9 cellular contexts compared by ENCODE assay signal in genomic region chr10:6140141-6140841, GRCh38. TPM values are rescaled to one million over a fixed set of nuclear protein-coding genes. Genes with fewer than 3 reads are reported as not detected.
DNase-seq lines count a peak whose midpoint lies in the region; ATAC-seq, FAIRE-seq and TF ChIP-seq lines count a peak whose summit lies in the region.
"Had no signal": no experiment of that assay in that cellular context is flagged by ENCODE, and none has a peak within 500 bp of the region (broad histone marks: within the 10 kb centered on the region; RNA-seq: fewer than 3 reads in every experiment).

No MANE protein-coding gene starts in this region.

- H3K9ac ChIP-seq in kidney (ENCODE audit: low read length in 2 of 2) = no peak overlapping the region

- no peak for ATAC-seq in activated B cell treated with CpG ODN at 0.5 μM for 24 hours (ENCODE audit: low read depth)

- H3K9me3 ChIP-seq in kidney (ENCODE audit: control insufficient read depth in 1 of 2, low read length in 2 of 2) = no peaks in the 10 kb centered on the region
- no peaks in the 10 kb centered on the region for H3K9me3 ChIP-seq in vagina
- H3K9me3 ChIP-seq: Caco-2 had no signal

- H3K27me3 ChIP-seq in vagina = no peaks in the 10 kb centered on the region

- H3K27me3 Mint-ChIP-seq in activated B cell treated with CpG ODN at 0.5 μM for 24 hours (peaks cover 6% of the 10 kb centered on the region), mesothelial cell of epicardium (ENCODE audit: low read depth) (peaks cover 66% of the 10 kb centered on the region)

- CTCF ChIA-PET in activated B cell treated with CpG ODN at 0.5 μM for 24 hours (lab: Charles Lee) = no interaction called here

- TF ChIP-seq CTCF in activated B cell treated with CpG ODN at 0.5 μM for 24 hours (IDR thresholded peaks at IDR 0.05) (no peak), kidney (IDR thresholded peaks at IDR 0.05; ENCODE audit: borderline replicate concordance, extremely low read depth, insufficient read depth) (no peak), vagina (IDR thresholded peaks at IDR 0.05) (no peak), mesothelial cell of epicardium (IDR thresholded peaks at IDR 0.05; ENCODE audit: unreplicated experiment) (no peak)

- H3K9me3 Mint-ChIP-seq in activated B cell treated with CpG ODN at 0.5 μM for 24 hours (no peaks in the 10 kb centered on the region), mesothelial cell of epicardium (no peaks in the 10 kb centered on the region)

- H3K27ac Mint-ChIP-seq in activated B cell treated with CpG ODN at 0.5 μM for 24 hours (no peak overlapping the region), mesothelial cell of epicardium (no peak overlapping the region)

- DNase-seq in stimulated activated CD4-positive, alpha-beta T cell treated with anti-CD3 and anti-CD28 coated beads, Interleukin-4, amount 100 ng/mL, for 24 hours = peak; percentile 43
- DNase-seq in stimulated activated CD4-positive, alpha-beta T cell treated with anti-CD3 and anti-CD28 coated beads, Interleukin-4, amount 100 ng/mL, for 1 hour = no peak
- no peak for DNase-seq in activated B cell treated with CpG ODN at 0.5 μM for 24 hours
- peak; percentile 78 for DNase-seq in kidney
- DNase-seq in vagina (ENCODE audit: extremely low spot score in 2 of 2) = no peak
- DNase-seq in NCI-H2171 (lab: John Stamatoyannopoulos, UW) = no peak
- DNase-seq in NCI-H526 (lab: John Stamatoyannopoulos, UW) = no peak
- DNase-seq in mesothelial cell of epicardium (ENCODE audit: low spot score in 2 of 2, unreplicated experiment in 2 of 2) = no peak
- DNase-seq: Caco-2 had no signal

- TF ChIP-seq POLR2A in vagina (IDR thresholded peaks at IDR 0.05) = no peak

- no peaks in the 10 kb centered on the region for H3K4me1 ChIP-seq in kidney (ENCODE audit: control insufficient read depth in 1 of 2, insufficient read depth in 1 of 2, low read depth in 1 of 2, low read length in 2 of 2)
- peaks cover 42% of the 10 kb centered on the region for H3K4me1 ChIP-seq in vagina

- H3K27ac ChIP-seq in kidney (ENCODE audit: low read depth in 2 of 2, low read length in 2 of 2) (no peak overlapping the region), vagina (peak overlapping the region; percentile 66)

- no peak for FAIRE-seq in kidney (lab: Jason Lieb, UNC)

- H3K4me3 ChIP-seq in kidney (ENCODE audit: low read length in 2 of 2) (no peak overlapping the region), vagina (peak overlapping the region in 1 of 2 donors; percentile 32)

- H3K36me3 Mint-ChIP-seq in activated B cell treated with CpG ODN at 0.5 μM for 24 hours (ENCODE audit: low read depth) (no peaks in the 10 kb centered on the region), mesothelial cell of epicardium (no peaks in the 10 kb centered on the region)

- POLR2A ChIA-PET in activated B cell treated with CpG ODN at 0.5 μM for 24 hours (lab: Charles Lee) = interaction anchor here (0.7 to 0.9 kb wide), 2 partner anchors 23 to 63 kb away, joined by 3 to 4 read pairs; partner anchors contain the start of gene PFKFB3

- H3K36me3 ChIP-seq in kidney (ENCODE audit: control insufficient read depth in 1 of 2, insufficient read depth in 2 of 2, low read length in 2 of 2) (no peaks in the 10 kb centered on the region), vagina (no peaks in the 10 kb centered on the region)

- intact Hi-C loops in activated B cell treated with CpG ODN at 0.5 μM for 24 hours (cut with micrococcal nuclease) (loop anchor here (10.0 kb wide), 1 partner anchor 1275 kb away; the partner anchor contains the start of gene SFMBT2), kidney (cut with DNase I) (no loop called here), vagina (cut with DNase I) (loop anchor here (5.0 kb wide), 1 partner anchor 62 kb away; the partner anchor contains the start of gene PFKFB3)

- H3K4me1 Mint-ChIP-seq in activated B cell treated with CpG ODN at 0.5 μM for 24 hours (peaks cover 44% of the 10 kb centered on the region), mesothelial cell of epicardium (peaks cover 6% of the 10 kb centered on the region)

- H3K4me3 Mint-ChIP-seq in activated B cell treated with CpG ODN at 0.5 μM for 24 hours = peak overlapping the region; percentile 71
- no peak overlapping the region for H3K4me3 Mint-ChIP-seq in mesothelial cell of epicardium

RNA-seq across cellular contexts. Expression of gene RBM17, which starts 51.5 kb away (rescaled TPM):
- total RNA-seq in activated B cell treated with CpG ODN at 0.5 μM for 24 hours (207 and 209 TPM in 2 replicates), kidney (91.9 TPM), vagina (50.6 TPM), mesothelial cell of epicardium (108 to 115 TPM (median 112 TPM) in 3 replicates)
- 46.4 TPM for polyA plus RNA-seq in kidney (ENCODE audit: insufficient read depth, low read depth, low replicate concordance)

Comparison
In these comparisons a context has a peak if more than half of its experiments do, and no peak if none do; other contexts are left out.
1. DNase-seq: peak in stimulated activated CD4-positive, alpha-beta T cell treated with anti-CD3 and anti-CD28 coated beads, Interleukin-4, amount 100 ng/mL, for 24 hours (single experiment) and kidney (single experiment); none in stimulated activated CD4-positive, alpha-beta T cell treated with anti-CD3 and anti-CD28 coated beads, Interleukin-4, amount 100 ng/mL, for 1 hour (single experiment), activated B cell treated with CpG ODN at 0.5 μM for 24 hours (single experiment), vagina (0 of 2), NCI-H2171 (single experiment), NCI-H526 (0 of 2) and mesothelial cell of epicardium (0 of 2).